In the genomic region with DNA sequence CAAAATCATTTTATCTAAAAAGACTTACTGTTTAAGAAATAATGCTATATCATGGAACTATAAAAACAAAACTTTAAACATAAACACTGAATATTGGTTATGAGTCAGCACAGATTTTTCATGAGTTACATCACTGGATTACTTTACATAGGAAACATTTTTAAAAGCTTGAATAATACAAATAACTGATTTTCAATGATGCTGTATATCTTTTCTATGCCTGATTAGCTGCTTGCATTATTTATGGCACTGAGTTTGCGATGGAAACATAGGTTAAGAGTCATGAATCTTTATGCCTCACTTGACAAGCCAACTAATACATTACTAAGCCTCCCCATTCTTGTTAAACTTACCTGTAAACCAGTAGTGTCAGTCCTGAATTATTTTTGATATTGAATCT, we compare ENCODE assay signal across 33 cellular contexts.
DNase-seq lines count a peak whose midpoint lies in the region; ATAC-seq, FAIRE-seq and TF ChIP-seq lines count a peak whose summit lies in the region.
"Had no signal": no experiment of that assay in that cellular context is flagged by ENCODE, and none has a peak within 500 bp of the region (broad histone marks: within the 10 kb centered on the region; RNA-seq: fewer than 3 reads in every experiment).

No MANE protein-coding gene starts in this region.

- 52% methylated on average over 1 of the region's 1 CpG for WGBS in A549 (ENCODE audit: missing lambda C conversion rate)

- CTCF ChIA-PET in A549 (lab: Yijun Ruan, JAX) (no interaction called here), PC-3 (lab: Charles Lee) (no interaction called here), HEK293T (lab: Yijun Ruan, JAX) (no interaction called here)

- POLR2A ChIA-PET in A549 (lab: Yijun Ruan, JAX): no interaction called here
- POLR2A ChIA-PET in PC-3 (lab: Charles Lee; ENCODE audit: unreplicated experiment): no interaction called here
- POLR2A ChIA-PET in HEK293T (lab: Yijun Ruan, JAX): no interaction called here

- H3K9me3 ChIP-seq in A549 (no peaks in the 10 kb centered on the region), PC-3 (ENCODE audit: low read length) (no peaks in the 10 kb centered on the region)
- H3K9me3 ChIP-seq: esophagus muscularis mucosa, right atrium auricular region, SJCRH30, upper lobe of right lung had no signal

- H3K79me2 ChIP-seq in PC-3 (ENCODE audit: low read length): no peaks in the 10 kb centered on the region

- DNase-seq in A549 (ENCODE audit: low read depth in 1 of 2, low spot score in 1 of 2) (no peak), PC-3 (peak; percentile 79), bronchial epithelial cell (ENCODE audit: low read depth) (peak; percentile 66), fibroblast of villous mesenchyme (ENCODE audit: low read depth) (peak; percentile 14), putamen (ENCODE audit: low spot score) (no peak), HEK293T (ENCODE audit: extremely low spot score) (no peak), DMS79 treated with DMSO at 0.1 percent for 48 hours (lab: John Stamatoyannopoulos, UW) (no peak)
- DNase-seq: activated CD4-positive, alpha-beta T cell treated with anti-CD3 and anti-CD28 coated beads for 36 hours; activated CD8-positive, alpha-beta T cell treated with anti-CD3 and anti-CD28 coated beads for 36 hours; aorta; caudate nucleus; CD4-positive, alpha-beta memory T cell; cortex of kidney; glutamatergic neuron; H9; Kasumi-1; left ventricle myocardium inferior; NCI-H1417 treated with DMSO at 0.1 percent for 48 hours; NCI-H774; SJCRH30; small intestine; stimulated activated naive CD4-positive, alpha-beta T cell treated with Interleukin-2 at 50 U/mL for 16 hours; T1000; upper lobe of right lung had no signal

- no peaks in the 10 kb centered on the region for H4K20me1 ChIP-seq in PC-3 (ENCODE audit: low read length)

- 0 out of 3 replicates have a peak overlapping the region, but pooled peaks have one; percentile 10 for H3K4me2 ChIP-seq in A549
- H3K4me2 ChIP-seq in PC-3 (ENCODE audit: low read length): peak overlapping the region; percentile 19

- FAIRE-seq in A549 (lab: Jason Lieb, UNC) (no peak), bronchial epithelial cell (lab: Jason Lieb, UNC) (no peak)
- FAIRE-seq: GM12891, HepG2, islet of Langerhans, RCC 7860, small intestine had no signal

- no peaks in the 10 kb centered on the region for H3K9me2 ChIP-seq in PC-3 (replicated peaks; ENCODE audit: low read length)

- no peaks in the 10 kb centered on the region for H3K36me3 ChIP-seq in PC-3 (ENCODE audit: low read depth, low read length)
- no peaks in the 10 kb centered on the region for H3K36me3 ChIP-seq in bronchial epithelial cell (ENCODE audit: control insufficient read depth, insufficient read depth, low read length)
- H3K36me3 ChIP-seq: esophagus muscularis mucosa, left ventricle myocardium inferior, right atrium auricular region, SJCRH30, upper lobe of right lung had no signal

- TF ChIP-seq RAD21 in A549 (conservative IDR thresholded peaks at IDR 0.05 in 1 of 2, IDR thresholded peaks at IDR 0.05 in 1 of 2): no peak

- ATAC-seq in A549 (no peak), PC-3 (peak; percentile 87), HG02759 (IDR thresholded peaks at IDR 0.05; ENCODE audit: unreplicated experiment) (no peak)
- ATAC-seq: activated CD4-positive, alpha-beta T cell treated with anti-CD3 and anti-CD28 coated beads for 36 hours; activated CD8-positive, alpha-beta T cell treated with anti-CD3 and anti-CD28 coated beads for 36 hours; activated T-helper 17 cell treated with anti-CD3 and anti-CD28 coated beads, Interleukin-2, amount 50 U/mL, for 72 hours; HepG2; upper lobe of right lung had no signal

- no TSS peak for BruUV-seq in PC-3 (replicated peaks; lab: Mats Ljungman, UMichigan)

- H3K27me3 ChIP-seq in PC-3 (ENCODE audit: low read length) (no peaks in the 10 kb centered on the region), bronchial epithelial cell (ENCODE audit: control insufficient read depth, insufficient read depth, low read length) (no peaks in the 10 kb centered on the region)
- H3K27me3 ChIP-seq: esophagus muscularis mucosa, right atrium auricular region, SJCRH30, upper lobe of right lung had no signal

- H3K9ac ChIP-seq in PC-3 (ENCODE audit: low read length): no peak overlapping the region

- no peak for TF ChIP-seq POLR2A in A549 (IDR thresholded peaks at IDR 0.05; ENCODE audit: low read length)

- intact Hi-C loops in PC-3 (cut with micrococcal nuclease): no loop called here

- H3K4me3 ChIP-seq in A549 (no peak overlapping the region), PC-3 (ENCODE audit: low read length) (no peak overlapping the region), bronchial epithelial cell (ENCODE audit: low read depth, low read length) (no peak overlapping the region), fibroblast of villous mesenchyme (ENCODE audit: low read depth, low read length) (no peak overlapping the region)
- H3K4me3 ChIP-seq: esophagus muscularis mucosa, left ventricle myocardium inferior, right atrium auricular region, SJCRH30, upper lobe of right lung had no signal

- TF ChIP-seq EP300 in A549 (IDR thresholded peaks at IDR 0.05): no peak

- H3K27ac ChIP-seq in A549 (no peak overlapping the region), PC-3 (ENCODE audit: low read length) (peak overlapping the region; percentile 20)
- H3K27ac ChIP-seq: esophagus muscularis mucosa, left ventricle myocardium inferior, right atrium auricular region, SJCRH30, upper lobe of right lung, VCaP had no signal

- H3K4me1 ChIP-seq in A549: no peaks in the 10 kb centered on the region; the same call in 2 of the 3 replicates
- H3K4me1 ChIP-seq in PC-3 (ENCODE audit: insufficient read depth, low read length): peaks cover 20% of the 10 kb centered on the region
- H3K4me1 ChIP-seq: esophagus muscularis mucosa, left ventricle myocardium inferior, right atrium auricular region, SJCRH30, upper lobe of right lung had no signal

- H2AFZ ChIP-seq in PC-3 (ENCODE audit: low read length): no peak overlapping the region

- peaks cover 5% of the 10 kb centered on the region for H3F3A ChIP-seq in PC-3 (ENCODE audit: low read length, unreplicated experiment)

- TF ChIP-seq CTCF in A549 (IDR thresholded peaks at IDR 0.05) (no peak), PC-3 (conservative IDR thresholded peaks at IDR 0.05; ENCODE audit: low read depth, low read length) (no peak), bronchial epithelial cell (IDR thresholded peaks at IDR 0.05; ENCODE audit: insufficient read depth, low read length, severe bottlenecking) (no peak), fibroblast of villous mesenchyme (IDR thresholded peaks at IDR 0.05; ENCODE audit: insufficient read depth, low read depth, low read length) (no peak)

TF ChIP-seq in A549, 52 proteins besides CTCF, POLR2A, EP300 and RAD21:
- TF ChIP-seq, protein P1, sequence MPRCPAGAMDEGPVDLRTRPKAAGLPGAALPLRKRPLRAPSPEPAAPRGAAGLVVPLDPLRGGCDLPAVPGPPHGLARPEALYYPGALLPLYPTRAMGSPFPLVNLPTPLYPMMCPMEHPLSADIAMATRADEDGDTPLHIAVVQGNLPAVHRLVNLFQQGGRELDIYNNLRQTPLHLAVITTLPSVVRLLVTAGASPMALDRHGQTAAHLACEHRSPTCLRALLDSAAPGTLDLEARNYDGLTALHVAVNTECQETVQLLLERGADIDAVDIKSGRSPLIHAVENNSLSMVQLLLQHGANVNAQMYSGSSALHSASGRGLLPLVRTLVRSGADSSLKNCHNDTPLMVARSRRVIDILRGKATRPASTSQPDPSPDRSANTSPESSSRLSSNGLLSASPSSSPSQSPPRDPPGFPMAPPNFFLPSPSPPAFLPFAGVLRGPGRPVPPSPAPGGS (IDR thresholded peaks at IDR 0.05): no peak
- TF ChIP-seq, protein P2, sequence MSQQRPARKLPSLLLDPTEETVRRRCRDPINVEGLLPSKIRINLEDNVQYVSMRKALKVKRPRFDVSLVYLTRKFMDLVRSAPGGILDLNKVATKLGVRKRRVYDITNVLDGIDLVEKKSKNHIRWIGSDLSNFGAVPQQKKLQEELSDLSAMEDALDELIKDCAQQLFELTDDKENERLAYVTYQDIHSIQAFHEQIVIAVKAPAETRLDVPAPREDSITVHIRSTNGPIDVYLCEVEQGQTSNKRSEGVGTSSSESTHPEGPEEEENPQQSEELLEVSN (IDR thresholded peaks at IDR 0.05; ENCODE audit: borderline replicate concordance, low read depth): no peak
- TF ChIP-seq HDAC2 (IDR thresholded peaks at IDR 0.05) (no peak), MAFK (IDR thresholded peaks at IDR 0.05; ENCODE audit: partially characterized antibody) (no peak), CBX8 (IDR thresholded peaks at IDR 0.05) (no peak), BHLHE40 (IDR thresholded peaks at IDR 0.05; ENCODE audit: low read depth, low read length) (no peak), NR3C1 (IDR thresholded peaks at IDR 0.05) (no peak), ZNF302 (CRISPR knock-in tag; IDR thresholded peaks at IDR 0.05) (no peak)

TF ChIP-seq in HEK293T, 16 proteins besides CTCF, POLR2A, EP300 and RAD21:
- no peak for TF ChIP-seq FOXK2 (IDR thresholded peaks at IDR 0.05)
- no peak for TF ChIP-seq ZNF384 (IDR thresholded peaks at IDR 0.05)
- TF ChIP-seq HDGF (IDR thresholded peaks at IDR 0.05; ENCODE audit: borderline replicate concordance): no peak
- no peak for TF ChIP-seq FOXM1 (IDR thresholded peaks at IDR 0.05; ENCODE audit: borderline replicate concordance)
- TF ChIP-seq TARDBP (IDR thresholded peaks at IDR 0.05): no peak
- no peak for TF ChIP-seq PKNOX1 (IDR thresholded peaks at IDR 0.05)
- no peak for TF ChIP-seq FOXA1 (IDR thresholded peaks at IDR 0.05)
- TF ChIP-seq LEF1 (IDR thresholded peaks at IDR 0.05; ENCODE audit: borderline replicate concordance): no peak
- no peak for TF ChIP-seq SUZ12 (IDR thresholded peaks at IDR 0.05)
- TF ChIP-seq BHLHE40 (IDR thresholded peaks at IDR 0.05; ENCODE audit: borderline replicate concordance): no peak
- no peak for TF ChIP-seq ARNT (IDR thresholded peaks at IDR 0.05)
- TF ChIP-seq CTBP1 (IDR thresholded peaks at IDR 0.05; ENCODE audit: borderline replicate concordance): no peak
- no peak for TF ChIP-seq SP1 (IDR thresholded peaks at IDR 0.05)
- no peak for TF ChIP-seq ELF4 (IDR thresholded peaks at IDR 0.05)
- TF ChIP-seq NFRKB (IDR thresholded peaks at IDR 0.05): no peak
- TF ChIP-seq L3MBTL2 (conservative IDR thresholded peaks at IDR 0.05): no peak

Comparison
In these comparisons a context has a peak if more than half of its experiments do, and no peak if none do; other contexts are left out.
1. DNase-seq: peak in PC-3 (single experiment), bronchial epithelial cell (single experiment) and fibroblast of villous mesenchyme (single experiment); none in A549 (0 of 2), putamen (single experiment), HEK293T (single experiment) and DMS79 treated with DMSO at 0.1 percent for 48 hours (single experiment).